Comparison of ENCODE assay signal across 9 cellular contexts in the genomic region with DNA sequence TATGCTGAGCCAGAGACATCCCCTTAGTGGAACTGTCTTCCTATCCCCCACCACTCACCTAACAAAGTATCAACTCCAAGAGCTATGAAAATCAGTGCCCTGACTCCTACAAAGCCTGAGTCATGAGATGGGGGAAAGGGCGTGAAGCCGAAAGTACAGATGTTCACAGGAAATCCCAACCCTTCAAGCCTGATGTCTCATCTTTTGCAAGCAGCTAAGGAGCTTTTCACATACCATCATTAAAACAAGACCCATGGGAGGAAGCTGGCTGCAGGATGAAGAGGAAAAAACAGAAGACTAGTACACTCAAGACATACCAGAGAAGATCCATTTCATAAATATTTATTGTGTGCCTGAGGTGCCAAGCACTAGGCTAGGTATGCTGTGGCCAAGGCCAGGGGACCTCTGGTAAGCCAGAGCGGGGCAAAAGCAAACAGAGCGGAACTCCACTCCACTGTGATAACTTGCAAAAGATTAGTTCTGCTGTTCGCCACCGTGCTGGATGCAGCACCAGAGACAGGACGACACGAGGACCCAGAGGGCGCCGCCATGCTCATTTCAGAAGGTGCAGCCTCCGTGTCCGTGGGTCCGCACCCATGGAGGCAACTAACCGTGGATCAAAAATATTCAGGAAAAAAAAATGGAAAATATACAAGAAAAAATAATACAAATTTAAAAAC. TPM values are rescaled to one million over a fixed set of nuclear protein-coding genes. Genes with fewer than 3 reads are reported as not detected.
DNase-seq lines count a peak whose midpoint lies in the region; ATAC-seq and TF ChIP-seq lines count a peak whose summit lies in the region.
"Had no signal": no experiment of that assay in that cellular context is flagged by ENCODE, and none has a peak within 500 bp of the region (broad histone marks: within the 10 kb centered on the region; RNA-seq: fewer than 3 reads in every experiment).

No MANE protein-coding gene starts in this region.

- H4K8ac ChIP-seq in mesenchymal stem cell (ENCODE audit: low read length), result peak overlapping the region; percentile 59

- H3K36me3 ChIP-seq in right atrium auricular region, result no peaks in the 10 kb centered on the region
- H3K36me3 ChIP-seq in breast epithelium, result no peaks in the 10 kb centered on the region
- H3K36me3 ChIP-seq in mesenchymal stem cell (ENCODE audit: control insufficient read depth in 1 of 2, insufficient read depth in 2 of 2, low read depth in 1 of 2, low read length in 2 of 2), result no peaks in the 10 kb centered on the region

- H3K27ac ChIP-seq in right atrium auricular region, result peak overlapping the region; percentile 36 to 86
- peak overlapping the region; percentile 87 to 99 for H3K27ac ChIP-seq in breast epithelium
- peak overlapping the region; percentile 21 for H3K27ac ChIP-seq in mesenchymal stem cell (ENCODE audit: low read length, poor library complexity, severe bottlenecking)

- intact Hi-C loops in left cardiac atrium (cut with DNase I), result no loop called here
- intact Hi-C loops in breast epithelium (cut with DNase I; ENCODE audit: low total_unique reads), result no loop called here

- peak overlapping the region; percentile 12 to 49 for H2BK12ac ChIP-seq in mesenchymal stem cell (ENCODE audit: low read length in 2 of 2)

- WGBS in mesenchymal stem cell, result 35% methylated on average over 9 of the region's 14 CpGs

- H3K4ac ChIP-seq in mesenchymal stem cell (ENCODE audit: low read depth in 1 of 2, low read length in 2 of 2), result no peak overlapping the region

- H3K4me1 ChIP-seq in right atrium auricular region (peaks cover 0 to 51% of the 10 kb centered on the region in 2 donors), breast epithelium (peaks cover 8 to 27% of the 10 kb centered on the region in 2 donors), mesenchymal stem cell (ENCODE audit: control insufficient read depth, insufficient read depth, low read depth, low read length) (peaks cover 25% of the 10 kb centered on the region)

- ATAC-seq in left cardiac atrium, result no peak

- H2AK5ac ChIP-seq in mesenchymal stem cell (ENCODE audit: low read length, severe bottlenecking), result no peak overlapping the region

- no peak for TF ChIP-seq CTCF in right atrium auricular region (IDR thresholded peaks at IDR 0.05)
- no peak for TF ChIP-seq CTCF in breast epithelium (IDR thresholded peaks at IDR 0.05)

- no peak for TF ChIP-seq POLR2A in breast epithelium (IDR thresholded peaks at IDR 0.05)

- H2BK120ac ChIP-seq in mesenchymal stem cell (ENCODE audit: low read depth, low read length), result no peak overlapping the region

- no peaks in the 10 kb centered on the region for H3K9me3 ChIP-seq in right atrium auricular region
- no peaks in the 10 kb centered on the region for H3K9me3 ChIP-seq in breast epithelium
- H3K9me3 ChIP-seq in mesenchymal stem cell (ENCODE audit: control insufficient read depth, low read length), result no peaks in the 10 kb centered on the region

- H3K4me3 ChIP-seq in right atrium auricular region (no peak overlapping the region), breast epithelium (no peak overlapping the region), mesenchymal stem cell (ENCODE audit: insufficient read depth in 1 of 2, low read depth in 1 of 2, low read length in 2 of 2) (peak overlapping the region in 1 of 2 experiments; percentile 59)

- peaks cover 1% of the 10 kb centered on the region for H3K79me1 ChIP-seq in mesenchymal stem cell (replicated peaks; ENCODE audit: low read length, poor library complexity, severe bottlenecking)

- H2BK15ac ChIP-seq in mesenchymal stem cell (ENCODE audit: low read depth, poor library complexity, severe bottlenecking), result no peak overlapping the region

- H3K9ac ChIP-seq in mesenchymal stem cell (ENCODE audit: low read length), result peak overlapping the region; percentile 87

- no peak overlapping the region for H2BK5ac ChIP-seq in mesenchymal stem cell (ENCODE audit: low read depth, low read length, poor library complexity, severe bottlenecking)

- no peaks in the 10 kb centered on the region for H3K27me3 ChIP-seq in right atrium auricular region
- H3K27me3 ChIP-seq in breast epithelium, result no peaks in the 10 kb centered on the region
- no peaks in the 10 kb centered on the region for H3K27me3 ChIP-seq in mesenchymal stem cell (ENCODE audit: control insufficient read depth in 1 of 2, insufficient read depth in 1 of 2, low read length in 2 of 2)

- H3K23ac ChIP-seq in mesenchymal stem cell (ENCODE audit: low read length in 2 of 2), result no peak overlapping the region

- DNase-seq in right atrium auricular region (ENCODE audit: low spot score) (no peak), left cardiac atrium (no peak), breast epithelium (ENCODE audit: low spot score in 2 of 2) (no peak), mesenchymal stem cell (peak; percentile 95), NCI-H2171 treated with DMSO at 0.1 percent for 48 hours (lab: John Stamatoyannopoulos, UW) (no peak), NCI-H748 (lab: John Stamatoyannopoulos, UW; ENCODE audit: unreplicated experiment) (no peak), UCSD-AML1 (lab: John Stamatoyannopoulos, UW; ENCODE audit: unreplicated experiment) (no peak), NCI-H748 treated with DMSO at 0.1 percent for 48 hours (lab: John Stamatoyannopoulos, UW) (no peak)
- DNase-seq: Karpas-422 had no signal

- H3K4me2 ChIP-seq in mesenchymal stem cell (ENCODE audit: low read length, poor library complexity, severe bottlenecking), result no peak overlapping the region

- no peak overlapping the region for H2AFZ ChIP-seq in mesenchymal stem cell (ENCODE audit: low read depth, low read length)

- H3K18ac ChIP-seq in mesenchymal stem cell (ENCODE audit: low read depth in 1 of 2, low read length in 2 of 2), result peak overlapping the region in 1 of 2 experiments; percentile 82

- no peak overlapping the region for H3K14ac ChIP-seq in mesenchymal stem cell (ENCODE audit: low read length in 2 of 2)

- peak overlapping the region; percentile 43 for H4K91ac ChIP-seq in mesenchymal stem cell (ENCODE audit: low read length)

RNA-seq across cellular contexts. Expression of a gene that starts 4.5 kb away (rescaled TPM):
- total RNA-seq in right atrium auricular region, result 1 to 10 TPM; 3.7 to 7.7 TPM
- 10 to 100 TPM; 11.2 to 12.7 TPM for total RNA-seq in left cardiac atrium
- 10 to 100 TPM in 1 of 3 donors, 1 to 10 TPM in 2; 7.7 to 10.2 (median 8.8) TPM for total RNA-seq in breast epithelium
- 21.1 TPM for polyA plus RNA-seq in mesenchymal stem cell (2013, experiment 1 of 2)
- 19.7 TPM for polyA plus RNA-seq in mesenchymal stem cell (2013, experiment 2 of 2)

Comparison
In these comparisons a context has a peak if more than half of its experiments do, and no peak if none do; other contexts are left out.
1. H3K27ac ChIP-seq: peak in every context shown above with its lines; median percentile 93 in breast epithelium; 61 in right atrium auricular region; 21 in mesenchymal stem cell.